In genomic region chr20:25867776-25868649, GRCh38 we compare ENCODE assay signal across 8 cellular contexts.
A peak's percentile ranks its signal among the peaks of the same experiment; 100 is the strongest.
DNase-seq lines count a peak whose midpoint lies in the region; ATAC-seq and TF ChIP-seq lines count a peak whose summit lies in the region.

No MANE protein-coding gene starts in this region.

- peak overlapping the region; percentile 51 for H3K4me3 ChIP-seq in choroid plexus epithelial cell (ENCODE audit: low read depth, low read length)

- ATAC-seq in GM18858 (IDR thresholded peaks at IDR 0.05; ENCODE audit: unreplicated experiment): peak; percentile 70
- ATAC-seq in activated CD4-positive, CD25-positive, alpha-beta regulatory T cell treated with anti-CD3 and anti-CD28 coated beads, Interleukin-2, amount 50 U/mL, for 24 hours: peak; percentile 68 to 83

- peak; percentile 50 for DNase-seq in HuH-7 (ENCODE audit: low spot score)
- DNase-seq in choroid plexus epithelial cell (ENCODE audit: low read depth): peak; percentile 76
- peak; percentile 75 for DNase-seq in kidney tubule cell (ENCODE audit: low spot score)
- peak; percentile 52 to 65 (median 58) for DNase-seq in stimulated activated CD4-positive, alpha-beta T cell treated with anti-CD3 and anti-CD28 coated beads, Interleukin-1b, Interleukin-23, amount 100 ng/mL, for 24 hours (ENCODE audit: low read depth in 4 of 4, low spot score in 1 of 4)
- DNase-seq in effector CD4-positive, alpha-beta T cell: no peak
- DNase-seq in DMS153 (lab: John Stamatoyannopoulos, UW): no peak

- no peak for TF ChIP-seq CTCF in choroid plexus epithelial cell (conservative IDR thresholded peaks at IDR 0.05; ENCODE audit: low read depth, low read length)

Comparison
In these comparisons a context has a peak if more than half of its experiments do, and no peak if none do; other contexts are left out.
1. DNase-seq: peak in HuH-7 (single experiment), choroid plexus epithelial cell (single experiment), kidney tubule cell (single experiment) and stimulated activated CD4-positive, alpha-beta T cell treated with anti-CD3 and anti-CD28 coated beads, Interleukin-1b, Interleukin-23, amount 100 ng/mL, for 24 hours (4 of 4); none in effector CD4-positive, alpha-beta T cell (single experiment) and DMS153 (single experiment).